8 cellular contexts compared by ENCODE assay signal in genomic region chr6:166341915-166342292, GRCh38. TPM values are rescaled to one million over a fixed set of nuclear protein-coding genes. Genes with fewer than 3 reads are reported as not detected.
DNase-seq lines count a peak whose midpoint lies in the region; ATAC-seq and TF ChIP-seq lines count a peak whose summit lies in the region.

No MANE protein-coding gene starts in this region.

- POLR2A ChIA-PET in activated B cell treated with CpG ODN at 0.5 μM for 24 hours (lab: Charles Lee), result interaction anchor here (0.7 to 4.6 kb wide), 14 partner anchors 8 to 788 kb away, joined by 3 to 33 read pairs (median 6); no protein-coding TSS in a partner anchor

- CTCF ChIA-PET in activated B cell treated with CpG ODN at 0.5 μM for 24 hours (lab: Charles Lee), result interaction anchor here (0.6 to 3.2 kb wide), 2 partner anchors 21 to 39 kb away, joined by 3 to 16 read pairs; no protein-coding TSS in a partner anchor

- peak overlapping the region; percentile 62 for H3K4me3 ChIP-seq in fibroblast of pulmonary artery (replicated peaks; ENCODE audit: low read depth, low read length)

- ATAC-seq in activated B cell treated with CpG ODN at 0.5 μM for 24 hours (ENCODE audit: low read depth) (peak; percentile 15), GM19397 (IDR thresholded peaks at IDR 0.05; ENCODE audit: unreplicated experiment) (no peak), GM18517 (IDR thresholded peaks at IDR 0.05; ENCODE audit: unreplicated experiment) (no peak)

- DNase-seq in NCI-H82 (lab: John Stamatoyannopoulos, UW), result peak; percentile 69
- no peak for DNase-seq in NCI-H82 treated with DMSO at 0.1 percent for 48 hours (lab: John Stamatoyannopoulos, UW; ENCODE audit: unreplicated experiment)
- DNase-seq in activated B cell treated with CpG ODN at 0.5 μM for 24 hours, result no peak
- DNase-seq in fibroblast of pulmonary artery (ENCODE audit: low read depth), result no peak
- no peak for DNase-seq in progenitor cell of endocrine pancreas (ENCODE audit: low spot score, unreplicated experiment)
- DNase-seq in SK-N-DZ (ENCODE audit: low spot score), result no peak

- H3K4me1 Mint-ChIP-seq in activated B cell treated with CpG ODN at 0.5 μM for 24 hours (peaks cover 16% of the 10 kb centered on the region), progenitor cell of endocrine pancreas (ENCODE audit: low read depth) (peaks cover 7% of the 10 kb centered on the region)

- H3K4me3 Mint-ChIP-seq in activated B cell treated with CpG ODN at 0.5 μM for 24 hours, result peak overlapping the region; percentile 92
- peak overlapping the region; percentile 97 for H3K4me3 Mint-ChIP-seq in progenitor cell of endocrine pancreas (ENCODE audit: low read depth)

- H3K9me3 Mint-ChIP-seq in activated B cell treated with CpG ODN at 0.5 μM for 24 hours (no peaks in the 10 kb centered on the region), progenitor cell of endocrine pancreas (ENCODE audit: low read depth) (no peaks in the 10 kb centered on the region)

- intact Hi-C loops in activated B cell treated with CpG ODN at 0.5 μM for 24 hours (cut with micrococcal nuclease), result loop anchor here (1.0 to 10.0 kb wide), 9 partner anchors 9 to 813 kb away; partner anchors contain the start of genes CEP43, GPR31 and RPS6KA2

- H3K27me3 Mint-ChIP-seq in activated B cell treated with CpG ODN at 0.5 μM for 24 hours, result no peaks in the 10 kb centered on the region
- peaks cover 6% of the 10 kb centered on the region for H3K27me3 Mint-ChIP-seq in progenitor cell of endocrine pancreas

- peaks cover 7% of the 10 kb centered on the region for H3K36me3 Mint-ChIP-seq in activated B cell treated with CpG ODN at 0.5 μM for 24 hours (ENCODE audit: low read depth)
- peaks cover 1% of the 10 kb centered on the region for H3K36me3 Mint-ChIP-seq in progenitor cell of endocrine pancreas (ENCODE audit: insufficient read depth)

- peak overlapping the region; percentile 89 for H3K27ac Mint-ChIP-seq in activated B cell treated with CpG ODN at 0.5 μM for 24 hours
- H3K27ac Mint-ChIP-seq in progenitor cell of endocrine pancreas, result peak overlapping the region; percentile 95

- TF ChIP-seq CTCF in activated B cell treated with CpG ODN at 0.5 μM for 24 hours (IDR thresholded peaks at IDR 0.05) (no peak), fibroblast of pulmonary artery (IDR thresholded peaks at IDR 0.05; ENCODE audit: low read length, missing control alignments) (no peak), progenitor cell of endocrine pancreas (IDR thresholded peaks at IDR 0.05; ENCODE audit: unreplicated experiment) (no peak)

RNA-seq across cellular contexts. Expression of gene SFT2D1, which starts 0.4 kb away (rescaled TPM):
- total RNA-seq in activated B cell treated with CpG ODN at 0.5 μM for 24 hours, result 44.6 and 49.5 TPM in 2 replicates
- 25.4 and 29.8 TPM in 2 replicates for total RNA-seq in progenitor cell of endocrine pancreas
- polyA plus RNA-seq in SK-N-DZ (2014; cell fraction: cytosol; rRNA removed), result 32.3 and 45.6 TPM in 2 replicates
- polyA plus RNA-seq in SK-N-DZ (2014; cell fraction: nucleus; rRNA removed), result 68.8 and 83.5 TPM in 2 replicates

RNA-seq across cellular contexts. Expression of gene PRR18, which starts 33.7 kb away (rescaled TPM):
- total RNA-seq in activated B cell treated with CpG ODN at 0.5 μM for 24 hours (0.10 TPM in 1 of 2 replicates, not detected in the other), progenitor cell of endocrine pancreas (0.60 and 0.93 TPM in 2 replicates)
- 0.06 TPM in 1 of 2 replicates, not detected in the other for polyA plus RNA-seq in SK-N-DZ (2014; cell fraction: cytosol; rRNA removed)
- not detected in 2 replicates for polyA plus RNA-seq in SK-N-DZ (2014; cell fraction: nucleus; rRNA removed)

RNA-seq across cellular contexts. Expression of gene MPC1, which starts 40.8 kb away (rescaled TPM):
- total RNA-seq in activated B cell treated with CpG ODN at 0.5 μM for 24 hours (16.7 and 17.3 TPM in 2 replicates), progenitor cell of endocrine pancreas (20.3 and 20.6 TPM in 2 replicates)
- 46.2 and 47.9 TPM in 2 replicates for polyA plus RNA-seq in SK-N-DZ (2014; cell fraction: cytosol; rRNA removed)
- polyA plus RNA-seq in SK-N-DZ (2014; cell fraction: nucleus; rRNA removed), result 29.2 and 37.4 TPM in 2 replicates
